Comparison of ENCODE assay signal across 7 cellular contexts in genomic region chr1:15501208-15502032, GRCh38. TPM values are rescaled to one million over a fixed set of nuclear protein-coding genes. Genes with fewer than 3 reads are reported as not detected.
DNase-seq lines count a peak whose midpoint lies in the region; ATAC-seq, FAIRE-seq and TF ChIP-seq lines count a peak whose summit lies in the region.

No MANE protein-coding gene starts in this region.

- intact Hi-C loops in kidney (cut with DNase I), result no loop called here

- TF ChIP-seq CTCF in GM12873 (IDR thresholded peaks at IDR 0.05; ENCODE audit: insufficient read depth, low read depth, low read length, missing control alignments), result peak; percentile 85
- TF ChIP-seq CTCF in brain (conservative IDR thresholded peaks at IDR 0.05), result peak; percentile 55 to 77
- peak; percentile 44 for TF ChIP-seq CTCF in kidney (IDR thresholded peaks at IDR 0.05; ENCODE audit: borderline replicate concordance, extremely low read depth, insufficient read depth)

- FAIRE-seq in kidney (lab: Jason Lieb, UNC), result no peak

- peak; percentile 59 for ATAC-seq in T-helper 17 cell

- H3K4me1 Mint-ChIP-seq in T-helper 17 cell (no peaks in the 10 kb centered on the region), brain (peaks cover 8% of the 10 kb centered on the region)

- H3K27ac ChIP-seq in kidney (ENCODE audit: low read depth in 2 of 2, low read length in 2 of 2), result no peak overlapping the region

- H3K4me3 Mint-ChIP-seq in T-helper 17 cell (no peak overlapping the region), brain (no peak overlapping the region)

- H3K4me3 ChIP-seq in kidney (ENCODE audit: low read length in 2 of 2), result no peak overlapping the region

- H3K36me3 Mint-ChIP-seq in T-helper 17 cell (ENCODE audit: low read depth) (peaks cover 3% of the 10 kb centered on the region), brain (peaks cover 48% of the 10 kb centered on the region)

- no peak overlapping the region for H3K9ac ChIP-seq in kidney (ENCODE audit: low read length in 2 of 2)

- peaks cover 0 to 4% (median 3%) of the 10 kb centered on the region in 5 experiments for H3K9me3 Mint-ChIP-seq in brain

- H3K36me3 ChIP-seq in kidney (ENCODE audit: control insufficient read depth in 1 of 2, insufficient read depth in 2 of 2, low read length in 2 of 2), result peaks cover 5 to 20% of the 10 kb centered on the region in 2 donors

- H3K9me3 ChIP-seq in T-helper 17 cell (ENCODE audit: control insufficient read depth, low read length, poor library complexity, severe bottlenecking), result no peaks in the 10 kb centered on the region
- H3K9me3 ChIP-seq in kidney (ENCODE audit: control insufficient read depth in 1 of 2, low read length in 2 of 2), result no peaks in the 10 kb centered on the region

- peak; percentile 57 for DNase-seq in NCI-H146 treated with DMSO at 0.1 percent for 48 hours (lab: John Stamatoyannopoulos, UW; ENCODE audit: unreplicated experiment)
- peak; percentile 13 to 49 (median 19) for DNase-seq in T-helper 17 cell
- DNase-seq in kidney, result no peak
- DNase-seq in stimulated activated CD4-positive, alpha-beta T cell treated with anti-CD3 and anti-CD28 coated beads, Interleukin-4, amount 100 ng/mL, for 48 hours (ENCODE audit: low read depth in 2 of 2), result peak; percentile 48 to 57
- no peak for DNase-seq in cerebellum (ENCODE audit: low spot score)

- H3K27ac Mint-ChIP-seq in T-helper 17 cell (peak overlapping the region; percentile 32), brain (peak overlapping the region in 2 of 5 experiments; percentile 29 to 50)

- H3K4me1 ChIP-seq in kidney (ENCODE audit: control insufficient read depth in 1 of 2, insufficient read depth in 1 of 2, low read depth in 1 of 2, low read length in 2 of 2), result no peaks in the 10 kb centered on the region

- no peaks in the 10 kb centered on the region for H3K27me3 Mint-ChIP-seq in T-helper 17 cell
- H3K27me3 Mint-ChIP-seq in brain, result peaks cover 3% of the 10 kb centered on the region

RNA-seq across cellular contexts. Expression of gene CASP9, which starts 22.6 kb away (rescaled TPM):
- total RNA-seq in T-helper 17 cell (10 to 100 TPM; 11.4 to 14.8 TPM), kidney (20.1 TPM), cerebellum (6.4 TPM)
- polyA plus RNA-seq in brain (ENCODE audit: insufficient read depth, low read depth, low replicate concordance) (17.1 TPM), kidney (ENCODE audit: insufficient read depth, low read depth, low replicate concordance) (18.2 TPM)

RNA-seq across cellular contexts. Expression of gene DNAJC16, which starts 25.2 kb away (rescaled TPM):
- total RNA-seq in T-helper 17 cell (10 to 100 TPM; 13.2 to 20.5 TPM), kidney (30.1 TPM), cerebellum (14.2 TPM)
- polyA plus RNA-seq in brain (ENCODE audit: insufficient read depth, low read depth, low replicate concordance) (6.0 TPM), kidney (ENCODE audit: insufficient read depth, low read depth, low replicate concordance) (7.6 TPM)

RNA-seq across cellular contexts. Expression of gene CELA2B, which starts 25.5 kb away (rescaled TPM):
- not detected for total RNA-seq in T-helper 17 cell
- not detected for polyA plus RNA-seq in brain (ENCODE audit: insufficient read depth, low read depth, low replicate concordance)
- not detected for total RNA-seq in kidney
- not detected for polyA plus RNA-seq in kidney (ENCODE audit: insufficient read depth, low read depth, low replicate concordance)
- not detected for total RNA-seq in cerebellum

RNA-seq across cellular contexts. Expression of gene CELA2A, which starts 44.9 kb away (rescaled TPM):
- total RNA-seq in T-helper 17 cell (not detected), kidney (not detected), cerebellum (not detected)
- polyA plus RNA-seq in brain (ENCODE audit: insufficient read depth, low read depth, low replicate concordance) (not detected), kidney (ENCODE audit: insufficient read depth, low read depth, low replicate concordance) (not detected)

Comparison
In these comparisons a context has a peak if more than half of its experiments do, and no peak if none do; other contexts are left out.
1. DNase-seq: peak in NCI-H146 treated with DMSO at 0.1 percent for 48 hours (single experiment), T-helper 17 cell (3 of 3) and stimulated activated CD4-positive, alpha-beta T cell treated with anti-CD3 and anti-CD28 coated beads, Interleukin-4, amount 100 ng/mL, for 48 hours (2 of 2); none in kidney (single experiment) and cerebellum (single experiment).
2. Peak in every context shown above with its lines, with median percentiles within 50 percentile points of each other: CTCF ChIP-seq.